In genomic region chr13:26529441-26529840, GRCh38 we compare ENCODE assay signal across 9 cellular contexts.
A peak's percentile ranks its signal among the peaks of the same experiment; 100 is the strongest.
DNase-seq lines count a peak whose midpoint lies in the region; ATAC-seq and TF ChIP-seq lines count a peak whose summit lies in the region.
"Had no signal": no experiment of that assay in that cellular context is flagged by ENCODE, and none has a peak within 500 bp of the region (broad histone marks: within the 10 kb centered on the region; RNA-seq: fewer than 3 reads in every experiment).

No MANE protein-coding gene starts in this region.

- ATAC-seq in HG03095 (IDR thresholded peaks at IDR 0.05; ENCODE audit: unreplicated experiment): no peak

- H2AFZ ChIP-seq in MM.1S (ENCODE audit: low read length): no peak overlapping the region

- no peaks in the 10 kb centered on the region for H3K9me3 Mint-ChIP-seq in nephron progenitor cell

- H3K9me3 ChIP-seq in MM.1S (replicated peaks; ENCODE audit: insufficient read depth, low read length): no peaks in the 10 kb centered on the region

- H3K4me3 ChIP-seq in MM.1S (ENCODE audit: low read length): no peak overlapping the region
- no peak overlapping the region for H3K4me3 ChIP-seq in brain microvascular endothelial cell (ENCODE audit: low read depth, low read length)

- H3K27me3 Mint-ChIP-seq in nephron progenitor cell (ENCODE audit: low read depth, poor library complexity): peaks cover 18% of the 10 kb centered on the region

- in situ Hi-C loops in brain microvascular endothelial cell (cut with HindIII; ENCODE audit: low pct_ligation_motif_present, low sequenced_read_pairs): no loop called here

- no peaks in the 10 kb centered on the region for H3F3A ChIP-seq in MM.1S (ENCODE audit: insufficient read depth, low read length)

- no peaks in the 10 kb centered on the region for H3K9me2 ChIP-seq in MM.1S (replicated peaks; ENCODE audit: insufficient read depth, low read length)

- no peaks in the 10 kb centered on the region for H3K4me1 ChIP-seq in MM.1S (ENCODE audit: low read length)

- no peak overlapping the region for H3K4me2 ChIP-seq in MM.1S (ENCODE audit: low read depth, low read length)

- no peaks in the 10 kb centered on the region for H3K27me3 ChIP-seq in MM.1S (replicated peaks; ENCODE audit: insufficient read depth, low read length)
- H3K27me3 ChIP-seq in brain microvascular endothelial cell (replicated peaks): no peaks in the 10 kb centered on the region

- no peaks in the 10 kb centered on the region for H3K36me3 Mint-ChIP-seq in nephron progenitor cell (ENCODE audit: low read depth)

- H3K9ac ChIP-seq in MM.1S (ENCODE audit: low read length): no peak overlapping the region

- H3K4me3 Mint-ChIP-seq in nephron progenitor cell: no peak overlapping the region

- H3K27ac ChIP-seq in MM.1S (ENCODE audit: low read length) (no peak overlapping the region), brain microvascular endothelial cell (no peak overlapping the region)
- H3K27ac ChIP-seq: epithelial cell of prostate had no signal

- H3K36me3 ChIP-seq in MM.1S (replicated peaks; ENCODE audit: insufficient read depth, low read length) (no peaks in the 10 kb centered on the region), brain microvascular endothelial cell (replicated peaks) (no peaks in the 10 kb centered on the region)

- H3K27ac Mint-ChIP-seq in nephron progenitor cell: no peak overlapping the region

- no peaks in the 10 kb centered on the region for H3K4me1 Mint-ChIP-seq in nephron progenitor cell

- H4K20me1 ChIP-seq in MM.1S (ENCODE audit: insufficient read depth, low read length): no peaks in the 10 kb centered on the region

- DNase-seq in GM03348 (ENCODE audit: low spot score) (peak; percentile 74), MM.1S (peak; percentile 61), brain microvascular endothelial cell (peak; percentile 62), nephron progenitor cell (peak; percentile 84), CD1c-positive myeloid dendritic cell (ENCODE audit: extremely low spot score) (no peak), COR-L47 (lab: John Stamatoyannopoulos, UW) (no peak), NCI-H1436 (lab: John Stamatoyannopoulos, UW) (no peak)

- no peak for TF ChIP-seq CTCF in MM.1S (IDR thresholded peaks at IDR 0.05; ENCODE audit: low read length)
- no peak for TF ChIP-seq CTCF in brain microvascular endothelial cell (IDR thresholded peaks at IDR 0.05; ENCODE audit: low read depth, low read length, missing control alignments)
- no peak for TF ChIP-seq CTCF in nephron progenitor cell (IDR thresholded peaks at IDR 0.05)

- no peaks in the 10 kb centered on the region for H3K79me2 ChIP-seq in MM.1S (ENCODE audit: low read length)

Comparison
In these comparisons a context has a peak if more than half of its experiments do, and no peak if none do; other contexts are left out.
1. DNase-seq: peak in GM03348 (single experiment), MM.1S (single experiment), brain microvascular endothelial cell (single experiment) and nephron progenitor cell (single experiment); none in CD1c-positive myeloid dendritic cell (single experiment), COR-L47 (single experiment) and NCI-H1436 (single experiment).